8 cellular contexts compared by ENCODE assay signal in the genomic region with DNA sequence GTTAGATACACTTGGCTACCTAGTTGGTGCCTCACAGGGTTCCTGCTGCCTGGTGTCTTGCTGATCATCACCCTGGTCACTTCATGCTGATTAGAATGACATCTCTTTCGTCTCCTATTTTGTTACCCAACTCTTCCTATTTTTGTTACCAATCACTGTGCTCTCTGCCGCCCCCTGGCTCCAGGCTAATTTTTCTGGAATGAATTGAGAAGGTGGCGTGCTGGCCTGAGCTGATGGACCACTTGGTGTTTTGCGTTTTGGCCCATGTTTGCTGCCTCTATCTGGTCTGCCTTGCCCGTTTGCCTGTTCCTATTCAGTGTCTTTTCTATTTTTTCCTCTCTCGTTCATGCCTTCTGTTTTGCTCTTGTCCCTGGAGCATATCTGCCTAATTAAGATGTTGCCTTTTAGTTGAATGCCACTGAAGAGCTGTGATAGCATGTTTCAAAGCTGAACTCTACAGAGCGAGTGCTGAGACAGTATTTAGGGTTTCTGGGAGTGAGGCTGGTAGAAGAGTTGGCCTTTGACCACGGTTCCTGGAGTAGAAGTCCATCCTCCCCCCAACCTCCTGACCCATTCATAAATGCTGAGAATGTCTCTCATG. TPM values are rescaled to one million over a fixed set of nuclear protein-coding genes. Genes with fewer than 3 reads are reported as not detected.
DNase-seq lines count a peak whose midpoint lies in the region; ATAC-seq and TF ChIP-seq lines count a peak whose summit lies in the region.

No MANE protein-coding gene starts in this region.

- no peak overlapping the region for H2BK15ac ChIP-seq in IMR-90 (ENCODE audit: low read depth, low read length)

- no peak overlapping the region for H3K4me2 ChIP-seq in IMR-90 (ENCODE audit: low read depth, low read length)
- no peak overlapping the region for H3K4me2 ChIP-seq in osteoblast (ENCODE audit: insufficient read depth, low read length)

- peaks cover 58% of the 10 kb centered on the region for H3K36me3 ChIP-seq in CD4-positive, CD25-positive, alpha-beta regulatory T cell (ENCODE audit: control insufficient read depth, insufficient read depth, low read length)
- peaks cover 46% of the 10 kb centered on the region for H3K36me3 ChIP-seq in IMR-90 (ENCODE audit: control insufficient read depth, insufficient read depth, low read length)
- peaks cover 60% of the 10 kb centered on the region for H3K36me3 ChIP-seq in osteoblast (ENCODE audit: insufficient read depth, low read length)

- no peak overlapping the region for H3K56ac ChIP-seq in IMR-90 (ENCODE audit: extremely low read depth, insufficient read depth, low read length)

- no peak overlapping the region for H4K91ac ChIP-seq in IMR-90 (ENCODE audit: insufficient read depth, low read depth, low read length)

- no peak overlapping the region for H2BK5ac ChIP-seq in IMR-90 (ENCODE audit: low read depth, low read length, poor library complexity, severe bottlenecking)

- H3K27me3 Mint-ChIP-seq in CD4-positive, CD25-positive, alpha-beta regulatory T cell: no peaks in the 10 kb centered on the region

- H3K27ac ChIP-seq in CD4-positive, CD25-positive, alpha-beta regulatory T cell (ENCODE audit: insufficient read depth, low read length, poor library complexity, severe bottlenecking): no peak overlapping the region
- H3K27ac ChIP-seq in IMR-90 (ENCODE audit: insufficient read depth, low read length) (no peak overlapping the region), osteoblast (ENCODE audit: low read depth, low read length) (no peak overlapping the region)

- intact Hi-C loops in IMR-90 (cut with micrococcal nuclease): no loop called here

- peaks cover 26% of the 10 kb centered on the region for H4K20me1 ChIP-seq in IMR-90 (ENCODE audit: insufficient read depth, low read length)
- peaks cover 29% of the 10 kb centered on the region for H4K20me1 ChIP-seq in osteoblast (ENCODE audit: insufficient read depth, low read length)

- H3K9me3 Mint-ChIP-seq in CD4-positive, CD25-positive, alpha-beta regulatory T cell: peaks cover 0 to 1% (median 0%) of the 10 kb centered on the region in 7 donors

- H2AK9ac ChIP-seq in IMR-90 (replicated peaks; ENCODE audit: low read depth, low read length, poor library complexity): no peak overlapping the region

- H3K27ac Mint-ChIP-seq in CD4-positive, CD25-positive, alpha-beta regulatory T cell: peak overlapping the region in 1 of 3 donors; percentile 17

- no peaks in the 10 kb centered on the region for H3K9me1 ChIP-seq in IMR-90 (ENCODE audit: insufficient read depth, low read length)

- H2BK20ac ChIP-seq in IMR-90 (ENCODE audit: low read depth, low read length): no peak overlapping the region

- POLR2A ChIA-PET in IMR-90 (lab: Charles Lee; ENCODE audit: unreplicated experiment): no interaction called here

- CTCF ChIA-PET in IMR-90 (lab: Yijun Ruan, JAX): interaction anchor here (0.6 to 1.9 kb wide), 6 partner anchors 11 to 401 kb away, joined by 3 to 6 read pairs (median 4); partner anchors contain the start of gene TAB1

- H3K4ac ChIP-seq in IMR-90 (ENCODE audit: low read depth, low read length): no peak overlapping the region

- no peak overlapping the region for H4K8ac ChIP-seq in IMR-90 (ENCODE audit: low read depth in 2 of 2, low read length in 2 of 2)

- no peak overlapping the region for H3K23ac ChIP-seq in IMR-90 (ENCODE audit: low read depth, low read length)

- H3K14ac ChIP-seq in IMR-90 (replicated peaks; ENCODE audit: low read depth, low read length): no peak overlapping the region

- peak overlapping the region in 2 of 4 donors; percentile 54 to 75 for H3K4me3 Mint-ChIP-seq in CD4-positive, CD25-positive, alpha-beta regulatory T cell

- peak; percentile 68 for TF ChIP-seq RAD21 in IMR-90 (IDR thresholded peaks at IDR 0.05; ENCODE audit: low read length)

- no peak overlapping the region for H3K18ac ChIP-seq in IMR-90 (ENCODE audit: low read depth, low read length)

- 68% methylated on average over 3 of the region's 8 CpGs; no CpG with 5 or more reads in 1 of the 2 experiments for WGBS in IMR-90 (ENCODE audit: extremely low coverage in 2 of 2, insufficient read length in 1 of 2), 2 experiments

- no peak overlapping the region for H4K5ac ChIP-seq in IMR-90 (ENCODE audit: low read depth, low read length)

- peaks cover 47 to 70% of the 10 kb centered on the region in 2 experiments for H3K79me1 ChIP-seq in IMR-90 (ENCODE audit: low read depth in 1 of 2, low read length in 2 of 2)

- H2BK120ac ChIP-seq in IMR-90 (ENCODE audit: low read depth, low read length): no peak overlapping the region

- peak in 2 of 3 donors; percentile 40 to 47 for DNase-seq in CD4-positive, CD25-positive, alpha-beta regulatory T cell
- DNase-seq in IMR-90: peak; percentile 34
- peak; percentile 60 for DNase-seq in activated CD4-positive, alpha-beta T cell treated with anti-CD3 and anti-CD28 coated beads, Interleukin-2, amount 50 U/mL, for 1 hour
- peak; percentile 62 to 80 for DNase-seq in erythroblast (lab: John Stamatoyannopoulos, UW)
- peak; percentile 89 for DNase-seq in osteoblast (ENCODE audit: insufficient read length, low spot score, missing footprints)
- no peak for DNase-seq in GF-D8 (lab: John Stamatoyannopoulos, UW)
- no peak for DNase-seq in activated CD4-positive, CD25-positive, alpha-beta regulatory T cell treated with anti-CD3 and anti-CD28 coated beads, Interleukin-2, amount 50 U/mL, for 72 hours
- no peak for DNase-seq in GOT3 (lab: John Stamatoyannopoulos, UW)

- H3K4me1 ChIP-seq in CD4-positive, CD25-positive, alpha-beta regulatory T cell (ENCODE audit: control insufficient read depth, insufficient read depth, low read length, poor library complexity, severe bottlenecking): peaks cover 7% of the 10 kb centered on the region
- H3K4me1 ChIP-seq in IMR-90 (ENCODE audit: control insufficient read depth, insufficient read depth, low read length) (peaks cover 4% of the 10 kb centered on the region), osteoblast (ENCODE audit: insufficient read depth, low read length) (peaks cover 25% of the 10 kb centered on the region)

- no peaks in the 10 kb centered on the region for H3K27me3 ChIP-seq in CD4-positive, CD25-positive, alpha-beta regulatory T cell (ENCODE audit: control insufficient read depth, insufficient read depth, low read length)
- H3K27me3 ChIP-seq in IMR-90 (ENCODE audit: control insufficient read depth, insufficient read depth, low read length) (no peaks in the 10 kb centered on the region), osteoblast (ENCODE audit: insufficient read depth, low read length) (no peaks in the 10 kb centered on the region)

- no peak overlapping the region; the same call in 1 of the 2 replicates for H2AK5ac ChIP-seq in IMR-90 (ENCODE audit: low read depth, low read length)

- H3K36me3 Mint-ChIP-seq in CD4-positive, CD25-positive, alpha-beta regulatory T cell: peaks cover 34% of the 10 kb centered on the region

- H3K9me3 ChIP-seq in CD4-positive, CD25-positive, alpha-beta regulatory T cell (ENCODE audit: control insufficient read depth in 2 of 2, low read length in 2 of 2): no peaks in the 10 kb centered on the region
- no peaks in the 10 kb centered on the region for H3K9me3 ChIP-seq in IMR-90 (ENCODE audit: control insufficient read depth, insufficient read depth, low read length)
- H3K9me3 ChIP-seq in osteoblast (ENCODE audit: low read depth, low read length): no peaks in the 10 kb centered on the region

- no peak overlapping the region for H3K4me3 ChIP-seq in CD4-positive, CD25-positive, alpha-beta regulatory T cell (ENCODE audit: low read depth, low read length)
- H3K4me3 ChIP-seq in IMR-90 (ENCODE audit: insufficient read depth, low read depth, low read length) (no peak overlapping the region), osteoblast (ENCODE audit: insufficient read depth, low read length) (no peak overlapping the region)

- dilution Hi-C loops in IMR-90 (cut with HindIII; ENCODE audit: low sequenced_read_pairs, unreplicated experiment): no loop called here

- in situ Hi-C loops in IMR-90 (cut with MboI; ENCODE audit: low sequenced_read_pairs): loop anchor here (5.0 to 10.0 kb wide), 2 partner anchors 110 to 347 kb away; no protein-coding TSS in a partner anchor

- H3K9ac ChIP-seq in IMR-90 (ENCODE audit: low read depth, low read length): no peak overlapping the region

- ATAC-seq in CD4-positive, CD25-positive, alpha-beta regulatory T cell (ENCODE audit: low read depth in 2 of 2): no peak
- peak; percentile 67 for ATAC-seq in IMR-90 (ENCODE audit: low read depth)

- TF ChIP-seq POLR2A in IMR-90 (IDR thresholded peaks at IDR 0.05; ENCODE audit: low read depth, low read length) (no peak), erythroblast (IDR thresholded peaks at IDR 0.05; ENCODE audit: low read length) (no peak)

- BruUV-seq in IMR-90 (replicated peaks; lab: Mats Ljungman, UMichigan): no TSS peak

- H2AFZ ChIP-seq in IMR-90 (replicated peaks; ENCODE audit: low read length, poor library complexity) (no peak overlapping the region), osteoblast (ENCODE audit: low read length) (no peak overlapping the region)

- H3K79me2 ChIP-seq in osteoblast (ENCODE audit: insufficient read depth, low read length): peaks cover 48% of the 10 kb centered on the region

- H3K4me1 Mint-ChIP-seq in CD4-positive, CD25-positive, alpha-beta regulatory T cell: peaks cover 7 to 27% (median 22%) of the 10 kb centered on the region in 4 donors

- peak; percentile 79 for TF ChIP-seq CTCF in IMR-90 (conservative IDR thresholded peaks at IDR 0.05; ENCODE audit: low read depth, low read length)
- peak; percentile 90 for TF ChIP-seq CTCF in osteoblast (IDR thresholded peaks at IDR 0.05; ENCODE audit: extremely low read depth, low read depth, low read length)

RNA-seq across cellular contexts. Expression of gene ATF4, which starts 5.9 kb away (rescaled TPM):
- 246 TPM for total RNA-seq in CD4-positive, CD25-positive, alpha-beta regulatory T cell
- 10 to 100 TPM; 58.2 to 75.2 (median 69.1) TPM for polyA plus RNA-seq in CD4-positive, CD25-positive, alpha-beta regulatory T cell
- total RNA-seq in IMR-90 (2012; rRNA removed) (136 and 148 TPM in 2 replicates), osteoblast (494 and 590 TPM in 2 replicates)
- 662 and 949 TPM in 2 replicates for polyA plus RNA-seq in IMR-90 (2012; rRNA removed)
- 533 and 881 TPM in 2 replicates for polyA plus RNA-seq in IMR-90 (2012; cell fraction: cytosol; rRNA removed)
- 1,013 and 1,510 TPM in 2 replicates for polyA plus RNA-seq in IMR-90 (2012; cell fraction: nucleus; rRNA removed; ENCODE audit: low replicate concordance)

RNA-seq across cellular contexts. Expression of gene MIEF1, which starts 12.4 kb away (rescaled TPM):
- total RNA-seq in CD4-positive, CD25-positive, alpha-beta regulatory T cell: 16.0 TPM
- 10 to 100 TPM; 24.0 to 39.8 (median 29.8) TPM for polyA plus RNA-seq in CD4-positive, CD25-positive, alpha-beta regulatory T cell
- total RNA-seq in IMR-90 (2012; rRNA removed) (9.7 and 12.2 TPM in 2 replicates), osteoblast (21.8 and 23.5 TPM in 2 replicates)
- polyA plus RNA-seq in IMR-90 (2012; rRNA removed): 15.0 and 16.9 TPM in 2 replicates
- polyA plus RNA-seq in IMR-90 (2012; cell fraction: cytosol; rRNA removed): 9.7 and 13.5 TPM in 2 replicates
- 8.6 and 12.3 TPM in 2 replicates for polyA plus RNA-seq in IMR-90 (2012; cell fraction: nucleus; rRNA removed; ENCODE audit: low replicate concordance)

RNA-seq across cellular contexts. Expression of gene RPS19BP1, which starts 18.1 kb away (rescaled TPM):
- total RNA-seq in CD4-positive, CD25-positive, alpha-beta regulatory T cell: 42.9 TPM
- 100 to 1,000 TPM; 102 to 117 (median 110) TPM for polyA plus RNA-seq in CD4-positive, CD25-positive, alpha-beta regulatory T cell
- 33.0 and 33.6 TPM in 2 replicates for total RNA-seq in IMR-90 (2012; rRNA removed)
- 95.4 and 117 TPM in 2 replicates for polyA plus RNA-seq in IMR-90 (2012; rRNA removed)
- polyA plus RNA-seq in IMR-90 (2012; cell fraction: cytosol; rRNA removed): 117 and 206 TPM in 2 replicates
- polyA plus RNA-seq in IMR-90 (2012; cell fraction: nucleus; rRNA removed; ENCODE audit: low replicate concordance): 65.7 and 74.5 TPM in 2 replicates
- total RNA-seq in osteoblast: 25.9 and 34.7 TPM in 2 replicates

RNA-seq across cellular contexts. Expression of gene CACNA1I, which starts 56.1 kb away (rescaled TPM):
- total RNA-seq in CD4-positive, CD25-positive, alpha-beta regulatory T cell: 10.6 TPM
- polyA plus RNA-seq in CD4-positive, CD25-positive, alpha-beta regulatory T cell: under 1 TPM; 0.06 to 0.45 (median 0.30) TPM
- total RNA-seq in IMR-90 (2012; rRNA removed): under 0.01 TPM in 1 of 2 replicates, not detected in the other
- polyA plus RNA-seq in IMR-90 (2012; rRNA removed): 0.01 and 0.02 TPM in 2 replicates
- 0.01 TPM in 2 replicates for polyA plus RNA-seq in IMR-90 (2012; cell fraction: cytosol; rRNA removed)
- 0.03 and 0.05 TPM in 2 replicates for polyA plus RNA-seq in IMR-90 (2012; cell fraction: nucleus; rRNA removed; ENCODE audit: low replicate concordance)
- total RNA-seq in osteoblast: under 0.01 TPM in 2 replicates

RNA-seq across cellular contexts. Expression of gene MGAT3, which starts 57.7 kb away (rescaled TPM):
- 0.12 TPM for total RNA-seq in CD4-positive, CD25-positive, alpha-beta regulatory T cell
- not detected for polyA plus RNA-seq in CD4-positive, CD25-positive, alpha-beta regulatory T cell
- total RNA-seq in IMR-90 (2012; rRNA removed) (0.28 and 0.36 TPM in 2 replicates), osteoblast (under 0.01 TPM in 1 of 2 replicates, not detected in the other)
- polyA plus RNA-seq in IMR-90 (2012; rRNA removed): 1.1 TPM in 2 replicates
- 0.38 and 0.99 TPM in 2 replicates for polyA plus RNA-seq in IMR-90 (2012; cell fraction: cytosol; rRNA removed)
- polyA plus RNA-seq in IMR-90 (2012; cell fraction: nucleus; rRNA removed; ENCODE audit: low replicate concordance): 1.0 and 1.5 TPM in 2 replicates

Comparison
In these comparisons a context has a peak if more than half of its experiments do, and no peak if none do; other contexts are left out.
1. DNase-seq: peak in CD4-positive, CD25-positive, alpha-beta regulatory T cell (2 of 3), IMR-90 (single experiment), activated CD4-positive, alpha-beta T cell treated with anti-CD3 and anti-CD28 coated beads, Interleukin-2, amount 50 U/mL, for 1 hour (single experiment), erythroblast (2 of 2) and osteoblast (single experiment); none in GF-D8 (single experiment), activated CD4-positive, CD25-positive, alpha-beta regulatory T cell treated with anti-CD3 and anti-CD28 coated beads, Interleukin-2, amount 50 U/mL, for 72 hours (single experiment) and GOT3 (single experiment).